24 cellular contexts compared by ENCODE assay signal in genomic region chr20:58792426-58792825, GRCh38. TPM values are rescaled to one million over a fixed set of nuclear protein-coding genes. Genes with fewer than 3 reads are reported as not detected.
A peak's percentile ranks its signal among the peaks of the same experiment; 100 is the strongest.
DNase-seq lines count a peak whose midpoint lies in the region; ATAC-seq, FAIRE-seq and TF ChIP-seq lines count a peak whose summit lies in the region.
"Had no signal": no experiment of that assay in that cellular context is flagged by ENCODE, and none has a peak within 500 bp of the region (broad histone marks: within the 10 kb centered on the region; RNA-seq: fewer than 3 reads in every experiment).

No MANE protein-coding gene starts in this region.

- ATAC-seq in HepG2 (no peak), right lobe of liver (no peak)
- ATAC-seq: A549, GM12878, GM23338 had no signal

- FAIRE-seq in HepG2 (lab: Jason Lieb, UNC) = no peak
- FAIRE-seq: A549, D721Med, GM12878, GM18507, H54 had no signal

- H3K79me2 ChIP-seq in HepG2 (ENCODE audit: insufficient read depth, low read length) = no peaks in the 10 kb centered on the region
- H3K79me2 ChIP-seq in osteoblast (ENCODE audit: insufficient read depth, low read length) = no peaks in the 10 kb centered on the region

- no peaks in the 10 kb centered on the region for H3K9me3 Mint-ChIP-seq in chondrocyte (ENCODE audit: low read depth)
- H3K9me3 Mint-ChIP-seq: CD4-positive, alpha-beta T cell; CD8-positive, alpha-beta memory T cell; GM23338; HFFc6 had no signal

- H3K27me3 ChIP-seq in HepG2 (ENCODE audit: control insufficient read depth in 1 of 2, insufficient read depth in 2 of 2, low read length in 2 of 2) (peaks cover 37 to 96% of the 10 kb centered on the region in 2 experiments; a peak in 4 of 5 replicates), right lobe of liver (no peaks in the 10 kb centered on the region), osteoblast (ENCODE audit: insufficient read depth, low read length) (peaks cover 55% of the 10 kb centered on the region)

- no TSS peak for BruUV-seq in HepG2 (replicated peaks; lab: Mats Ljungman, UMichigan)

- no peaks in the 10 kb centered on the region for H3K4me1 Mint-ChIP-seq in chondrocyte (ENCODE audit: low read depth)
- H3K4me1 Mint-ChIP-seq: CD14-positive monocyte; CD8-positive, alpha-beta memory T cell had no signal

- no peak for TF ChIP-seq POLR2A in HepG2 (IDR thresholded peaks at IDR 0.05; ENCODE audit: insufficient read depth in 1 of 2, low read depth in 2 of 2, low read length in 2 of 2)
- TF ChIP-seq POLR2A in right lobe of liver (IDR thresholded peaks at IDR 0.05) = no peak

- CTCF ChIA-PET in HepG2 (lab: Yijun Ruan, JAX; ENCODE audit: low intra/inter-chr PET ratio, low total read pairs) = no interaction called here

- no peak for DNase-seq in HepG2 (ENCODE audit: low spot score)
- no peak for DNase-seq in right lobe of liver
- peak; percentile 56 for DNase-seq in chondrocyte (ENCODE audit: low spot score)
- DNase-seq in osteoblast (ENCODE audit: insufficient read length, low spot score, missing footprints) = peak; percentile 78
- DNase-seq in dermis blood vessel endothelial cell = no peak
- DNase-seq in Ammon's horn (ENCODE audit: low spot score) = no peak
- DNase-seq: ACHN; AML-193; CD4-positive, alpha-beta T cell; CD8-positive, alpha-beta memory T cell; DMS 273 treated with DMSO at 0.1 percent for 48 hours; DMS79; EL; GDM1; HFFc6 had no signal

- H3K27ac ChIP-seq in HepG2 (ENCODE audit: extremely low read length, insufficient read depth, low read length) (no peak overlapping the region), right lobe of liver (no peak overlapping the region), osteoblast (ENCODE audit: low read depth, low read length) (no peak overlapping the region)
- H3K27ac ChIP-seq: 22Rv1, A549 had no signal

- POLR2A ChIA-PET in HepG2 (lab: Yijun Ruan, JAX) = no interaction called here

- H4K20me1 ChIP-seq in HepG2 (ENCODE audit: insufficient read depth, low read length) (no peaks in the 10 kb centered on the region), osteoblast (ENCODE audit: insufficient read depth, low read length) (no peaks in the 10 kb centered on the region)

- H3K9me3 ChIP-seq in HepG2 (ENCODE audit: low read length) (no peaks in the 10 kb centered on the region), right lobe of liver (no peaks in the 10 kb centered on the region), osteoblast (ENCODE audit: low read depth, low read length) (no peaks in the 10 kb centered on the region)
- H3K9me3 ChIP-seq: A549, HAP-1 had no signal

- intact Hi-C loops in HepG2 (cut with micrococcal nuclease; ENCODE audit: unreplicated experiment) (no loop called here), right lobe of liver (cut with DNase I) (no loop called here)

- H3K4me2 ChIP-seq in HepG2 (ENCODE audit: low read depth, low read length) (no peak overlapping the region), osteoblast (ENCODE audit: insufficient read depth, low read length) (no peak overlapping the region)
- H3K4me2 ChIP-seq: A549, GM23338 had no signal

- no peak for TF ChIP-seq EP300 in HepG2 (IDR thresholded peaks at IDR 0.05; ENCODE audit: low read depth in 2 of 2, low read length in 2 of 2)
- TF ChIP-seq EP300 in HepG2 (CRISPR knock-in tag; IDR thresholded peaks at IDR 0.05; ENCODE audit: borderline replicate concordance) = no peak

- no peaks in the 10 kb centered on the region for H3K4me1 ChIP-seq in HepG2 (ENCODE audit: insufficient read depth, low read length)
- H3K4me1 ChIP-seq in right lobe of liver = no peaks in the 10 kb centered on the region
- no peaks in the 10 kb centered on the region for H3K4me1 ChIP-seq in osteoblast (ENCODE audit: insufficient read depth, low read length)
- H3K4me1 ChIP-seq: A549, HAP-1 had no signal

- H3K4me3 ChIP-seq in HepG2 (replicated peaks in 1 of 3; ENCODE audit: insufficient read depth in 1 of 3, low read depth in 2 of 3, low read length in 3 of 3) (no peak overlapping the region), right lobe of liver (no peak overlapping the region), osteoblast (ENCODE audit: insufficient read depth, low read length) (no peak overlapping the region)
- H3K4me3 ChIP-seq: A549, GM12878, GM23338, HAP-1 had no signal

- no peak overlapping the region for H3K27ac Mint-ChIP-seq in chondrocyte (ENCODE audit: unreplicated experiment)
- H3K27ac Mint-ChIP-seq: CD14-positive monocyte; CD4-positive, alpha-beta T cell; GM23338; HFFc6 had no signal

- H2AFZ ChIP-seq in HepG2 (ENCODE audit: low read length) = no peak overlapping the region
- no peak overlapping the region for H2AFZ ChIP-seq in osteoblast (ENCODE audit: low read length)
- H2AFZ ChIP-seq: GM23338 had no signal

- no peak overlapping the region for H3K9ac ChIP-seq in HepG2 (ENCODE audit: insufficient read depth, low read depth, low read length)

- in situ Hi-C loops in HepG2 (cut with HindIII; ENCODE audit: extremely low pct_ligation_motif_present, low pct_unique_long_range_greater_than_20kb) = no loop called here

- peaks cover 61% of the 10 kb centered on the region for H3K27me3 Mint-ChIP-seq in chondrocyte (ENCODE audit: low read depth)

- H3K36me3 ChIP-seq in HepG2 (replicated peaks in 1 of 2; ENCODE audit: control insufficient read depth in 1 of 2, insufficient read depth in 2 of 2, low read length in 2 of 2) (no peaks in the 10 kb centered on the region), right lobe of liver (no peaks in the 10 kb centered on the region), osteoblast (ENCODE audit: insufficient read depth, low read length) (no peaks in the 10 kb centered on the region)
- H3K36me3 ChIP-seq: HAP-1 had no signal

- no peak for TF ChIP-seq RAD21 in HepG2 (CRISPR knock-in tag; IDR thresholded peaks at IDR 0.05)

- no peak overlapping the region for H3K4me3 Mint-ChIP-seq in chondrocyte (ENCODE audit: unreplicated experiment)
- H3K4me3 Mint-ChIP-seq: CD14-positive monocyte; CD4-positive, alpha-beta T cell; CD8-positive, alpha-beta memory T cell; GM23338; HFFc6 had no signal

- TF ChIP-seq CTCF in HepG2 (CRISPR knock-in tag; IDR thresholded peaks at IDR 0.05) (no peak), right lobe of liver (IDR thresholded peaks at IDR 0.05) (no peak), chondrocyte (IDR thresholded peaks at IDR 0.05) (no peak), osteoblast (IDR thresholded peaks at IDR 0.05; ENCODE audit: extremely low read depth, low read depth, low read length) (no peak)

- H3K36me3 Mint-ChIP-seq in chondrocyte (ENCODE audit: low read depth) = no peaks in the 10 kb centered on the region
- H3K36me3 Mint-ChIP-seq: CD14-positive monocyte; CD8-positive, alpha-beta memory T cell had no signal

- WGBS in HepG2 (ENCODE audit: low lambda C conversion rate) = 40% methylated on average over 7 of the region's 7 CpGs
- no CpG with 5 or more reads among the region's 7 CpGs for WGBS in right lobe of liver (ENCODE audit: insufficient coverage, low coverage, low lambda C conversion rate, missing lambda C conversion rate)

TF ChIP-seq in HepG2, 621 proteins besides CTCF, POLR2A, EP300 and RAD21:
- TF ChIP-seq ZNF777 (CRISPR knock-in tag; IDR thresholded peaks at IDR 0.05) (no peak), CEBPB (IDR thresholded peaks at IDR 0.05; ENCODE audit: borderline replicate concordance, low read depth, low read length) (peak; percentile 3; the same call in 1 of the 2 replicates)
TF ChIP-seq in HepG2: peak in this region for 1.

RNA-seq across cellular contexts. Expression of gene GNAS-AS1, which starts 58.3 kb away (rescaled TPM):
- total RNA-seq in HepG2 (2016; rRNA removed; fragmentation: Illumina TruSeq; extraction: Trizol) = not detected in 2 replicates
- not detected in 2 replicates for total RNA-seq in HepG2 (2016; cell fraction: cytosol; rRNA removed; fragmentation: Illumina TruSeq; extraction: Trizol; ENCODE audit: low read depth)
- total RNA-seq in HepG2 (2016; cell fraction: insoluble cytoplasmic fraction; rRNA removed; fragmentation: Illumina TruSeq; extraction: Trizol) = not detected in 2 replicates
- total RNA-seq in HepG2 (2016; cell fraction: membrane; rRNA removed; fragmentation: Illumina TruSeq; extraction: Trizol) = not detected in 2 replicates
- not detected in 2 replicates for total RNA-seq in HepG2 (2016; cell fraction: nucleus; rRNA removed; fragmentation: Illumina TruSeq; extraction: Trizol)
- not detected in 2 replicates for polyA plus RNA-seq in HepG2 (2011; rRNA removed)
- not detected in 2 replicates for polyA plus RNA-seq in HepG2 (2011; cell fraction: cytosol; rRNA removed)
- 0.06 and 0.23 TPM in 2 replicates for polyA plus RNA-seq in HepG2 (2011; cell fraction: nucleus; rRNA removed)
- not detected in 2 replicates for polyA plus RNA-seq in HepG2 (2012)
- polyA plus RNA-seq in HepG2 (2016; cell fraction: cytosol; fragmentation: Illumina TruSeq; extraction: Trizol; ENCODE audit: low read depth) = not detected in 2 replicates
- polyA plus RNA-seq in HepG2 (2016; cell fraction: insoluble cytoplasmic fraction; fragmentation: Illumina TruSeq; extraction: Trizol; ENCODE audit: low read depth) = not detected in 2 replicates
- polyA plus RNA-seq in HepG2 (2016; cell fraction: membrane; fragmentation: Illumina TruSeq; extraction: Trizol; ENCODE audit: low read depth) = not detected in 2 replicates
- polyA plus RNA-seq in HepG2 (2016; cell fraction: nucleus; fragmentation: Illumina TruSeq; extraction: Trizol; ENCODE audit: insufficient read depth, low read depth) = not detected in 2 replicates
- polyA minus RNA-seq in HepG2 (2011; rRNA and poly(A)+ RNA removed; ENCODE audit: low replicate concordance) = 0.49 TPM in 1 of 2 replicates, not detected in the other
- polyA minus RNA-seq in HepG2 (2011; cell fraction: cytosol; rRNA and poly(A)+ RNA removed) = not detected in 2 replicates
- polyA minus RNA-seq in HepG2 (2011; cell fraction: nucleus; rRNA and poly(A)+ RNA removed) = 0.26 and 0.37 TPM in 2 replicates
- under 1 TPM in 3 of 6 experiments, not detected in 3; 0.23 to 0.37 (median 0.27) TPM for total RNA-seq in right lobe of liver
- total RNA-seq in chondrocyte = 1.1 to 2.7 TPM (median 1.7 TPM) in 3 replicates
- 0.72 and 1.5 TPM in 2 replicates for total RNA-seq in osteoblast
- not detected in 2 replicates for total RNA-seq in dermis blood vessel endothelial cell
- total RNA-seq: CD4-positive, alpha-beta T cell had no signal
- polyA plus RNA-seq: A549; CD14-positive monocyte; CD8-positive, alpha-beta memory T cell had no signal

Comparison
In these comparisons a context has a peak if more than half of its experiments do, and no peak if none do; other contexts are left out.
1. DNase-seq: peak in chondrocyte (single experiment) and osteoblast (single experiment); none in HepG2 (single experiment), right lobe of liver (0 of 3), dermis blood vessel endothelial cell (single experiment) and Ammon's horn (single experiment).